ENCODE assay signal across 1 cellular context in the genomic region with DNA sequence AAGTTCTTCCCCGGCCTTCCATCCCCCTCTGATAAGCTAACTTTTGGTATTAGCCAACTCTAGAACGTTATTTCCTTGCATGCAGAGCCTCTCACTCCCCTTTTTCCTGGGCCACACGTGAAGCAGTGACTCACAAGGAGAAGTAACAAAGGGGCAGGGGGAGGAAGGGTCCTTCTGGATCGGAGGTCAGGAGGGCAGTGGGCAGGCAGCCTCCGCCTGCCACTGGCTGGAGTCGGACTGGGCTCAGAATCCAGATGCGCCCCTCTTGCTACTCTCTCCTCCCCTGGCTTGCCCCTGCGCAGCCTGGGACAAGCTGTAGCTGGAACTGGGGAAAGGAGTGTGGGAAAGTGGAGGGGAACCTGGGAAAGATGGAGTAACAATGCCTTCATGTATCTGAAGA.
TF ChIP-seq lines count a peak whose summit lies in the region.

No MANE protein-coding gene starts in this region.

TF ChIP-seq in WTC11, 78 proteins besides CTCF, POLR2A, EP300 and RAD21 (continued from another document):
- no peak for TF ChIP-seq FOXP4 (CRISPR knock-in tag; IDR thresholded peaks at IDR 0.05)
- no peak for TF ChIP-seq MXD4 (CRISPR knock-in tag; IDR thresholded peaks at IDR 0.05; ENCODE audit: borderline replicate concordance)
- no peak for TF ChIP-seq ZNF396 (CRISPR knock-in tag; IDR thresholded peaks at IDR 0.05; ENCODE audit: borderline replicate concordance)
- no peak for TF ChIP-seq OVOL2 (CRISPR knock-in tag; IDR thresholded peaks at IDR 0.05; ENCODE audit: borderline replicate concordance)
- TF ChIP-seq ZNF121 (CRISPR knock-in tag; IDR thresholded peaks at IDR 0.05): no peak
- no peak for TF ChIP-seq NFATC4 (CRISPR knock-in tag; IDR thresholded peaks at IDR 0.05)
